14 cellular contexts compared by ENCODE assay signal in genomic region chr7:76129366-76129765, GRCh38.
DNase-seq lines count a peak whose midpoint lies in the region; FAIRE-seq lines count a peak whose summit lies in the region.
"Had no signal": no experiment of that assay in that cellular context is flagged by ENCODE, and none has a peak within 500 bp of the region (broad histone marks: within the 10 kb centered on the region; RNA-seq: fewer than 3 reads in every experiment).

No MANE protein-coding gene starts in this region.

- H3K27ac Mint-ChIP-seq in activated naive CD4-positive, alpha-beta T cell treated with anti-CD3 and anti-CD28 coated beads, Interleukin-2, amount 50 U/mL, for 24 hours = peak overlapping the region; percentile 23
- no peak overlapping the region for H3K27ac Mint-ChIP-seq in activated naive CD4-positive, alpha-beta T cell treated with anti-CD3 and anti-CD28 coated beads for 36 hours
- H3K27ac Mint-ChIP-seq: CD4-positive, alpha-beta T cell had no signal

- H3K27me3 Mint-ChIP-seq in activated naive CD4-positive, alpha-beta T cell treated with anti-CD3 and anti-CD28 coated beads, Interleukin-2, amount 50 U/mL, for 24 hours = no peaks in the 10 kb centered on the region
- H3K27me3 Mint-ChIP-seq in activated naive CD4-positive, alpha-beta T cell treated with anti-CD3 and anti-CD28 coated beads for 36 hours (ENCODE audit: low read depth) = no peaks in the 10 kb centered on the region
- H3K27me3 Mint-ChIP-seq: CD4-positive, alpha-beta T cell had no signal

- H3K9me3 Mint-ChIP-seq in activated naive CD4-positive, alpha-beta T cell treated with anti-CD3 and anti-CD28 coated beads, Interleukin-2, amount 50 U/mL, for 24 hours = no peaks in the 10 kb centered on the region
- no peaks in the 10 kb centered on the region for H3K9me3 Mint-ChIP-seq in activated naive CD4-positive, alpha-beta T cell treated with anti-CD3 and anti-CD28 coated beads for 36 hours
- H3K9me3 Mint-ChIP-seq: CD4-positive, alpha-beta T cell had no signal

- H3K4me1 Mint-ChIP-seq in activated naive CD4-positive, alpha-beta T cell treated with anti-CD3 and anti-CD28 coated beads, Interleukin-2, amount 50 U/mL, for 24 hours = peaks cover 38% of the 10 kb centered on the region
- peaks cover 19% of the 10 kb centered on the region for H3K4me1 Mint-ChIP-seq in activated naive CD4-positive, alpha-beta T cell treated with anti-CD3 and anti-CD28 coated beads for 36 hours (ENCODE audit: low read depth)

- no peak for FAIRE-seq in RCC 7860 (lab: Jason Lieb, UNC)
- FAIRE-seq: A204.1 had no signal

- intact Hi-C loops in activated naive CD4-positive, alpha-beta T cell treated with anti-CD3 and anti-CD28 coated beads for 36 hours (cut with micrococcal nuclease) = no loop called here

- H3K36me3 Mint-ChIP-seq in activated naive CD4-positive, alpha-beta T cell treated with anti-CD3 and anti-CD28 coated beads, Interleukin-2, amount 50 U/mL, for 24 hours = no peaks in the 10 kb centered on the region
- no peaks in the 10 kb centered on the region for H3K36me3 Mint-ChIP-seq in activated naive CD4-positive, alpha-beta T cell treated with anti-CD3 and anti-CD28 coated beads for 36 hours (ENCODE audit: low read depth)

- CTCF ChIA-PET in activated naive CD4-positive, alpha-beta T cell treated with anti-CD3 and anti-CD28 coated beads for 36 hours (lab: Charles Lee) = interaction anchor here (0.7 to 1.2 kb wide), 3 partner anchors 15 to 214 kb away, joined by 3 read pairs; no protein-coding TSS in a partner anchor

- no peak for DNase-seq in activated naive CD4-positive, alpha-beta T cell treated with anti-CD3 and anti-CD28 coated beads for 36 hours
- DNase-seq in RCC 7860 (ENCODE audit: low spot score) = peak; percentile 43
- peak; percentile 9 for DNase-seq in fibroblast of peridontal ligament (ENCODE audit: extremely low read depth)
- peak; percentile 61 for DNase-seq in renal cortical epithelial cell (ENCODE audit: low read depth)
- no peak for DNase-seq in activated CD4-positive, alpha-beta T cell treated with anti-CD3 and anti-CD28 coated beads, Interleukin-2, amount 50 U/mL, for 1 hour
- DNase-seq in NCI-H1105 (lab: John Stamatoyannopoulos, UW) = no peak
- no peak for DNase-seq in HPDE6-E6E7 (ENCODE audit: extremely low spot score)
- DNase-seq: CD4-positive, alpha-beta T cell; DND-41; GF-D8; NCI-H2029 treated with DMSO at 0.1 percent for 48 hours; NCI-H510A treated with DMSO at 0.1 percent for 48 hours had no signal

- H3K4me3 Mint-ChIP-seq in activated naive CD4-positive, alpha-beta T cell treated with anti-CD3 and anti-CD28 coated beads, Interleukin-2, amount 50 U/mL, for 24 hours = no peak overlapping the region
- no peak overlapping the region for H3K4me3 Mint-ChIP-seq in activated naive CD4-positive, alpha-beta T cell treated with anti-CD3 and anti-CD28 coated beads for 36 hours
- H3K4me3 Mint-ChIP-seq: CD4-positive, alpha-beta T cell had no signal

Comparison
In these comparisons a context has a peak if more than half of its experiments do, and no peak if none do; other contexts are left out.
1. DNase-seq: peak in RCC 7860 (single experiment), fibroblast of peridontal ligament (single experiment) and renal cortical epithelial cell (single experiment); none in activated naive CD4-positive, alpha-beta T cell treated with anti-CD3 and anti-CD28 coated beads for 36 hours (single experiment), activated CD4-positive, alpha-beta T cell treated with anti-CD3 and anti-CD28 coated beads, Interleukin-2, amount 50 U/mL, for 1 hour (single experiment), NCI-H1105 (single experiment) and HPDE6-E6E7 (single experiment).